In genomic region chr5:105088961-105089360, GRCh38 we compare ENCODE assay signal across 30 cellular contexts.
"Had no signal": no experiment of that assay in that cellular context is flagged by ENCODE, and none has a peak within 500 bp of the region (broad histone marks: within the 10 kb centered on the region; RNA-seq: fewer than 3 reads in every experiment).

No MANE protein-coding gene starts in this region.

- H3K9ac ChIP-seq: KMS-11 had no signal

- H3K36me3 ChIP-seq: brain microvascular endothelial cell, WERI-Rb-1 had no signal

- DNase-seq: activated CD4-positive, alpha-beta memory T cell treated with anti-CD3 and anti-CD28 coated beads, Interleukin-2, amount 10 ng/mL, durations not matched to agents 7 days and 5 days; activated CD4-positive, alpha-beta T cell treated with anti-CD3 and anti-CD28 coated beads for 1 hour; activated CD4-positive, alpha-beta T cell treated with anti-CD3 and anti-CD28 coated beads for 48 hours; activated CD4-positive, CD25-positive, alpha-beta regulatory T cell; activated CD8-positive, alpha-beta memory T cell treated with anti-CD3 and anti-CD28 coated beads for 24 hours; activated CD8-positive, alpha-beta memory T cell treated with anti-CD3 and anti-CD28 coated beads, Interleukin-2, amount 10 ng/mL, durations not matched to agents 7 days and 5 days; activated CD8-positive, alpha-beta memory T cell treated with anti-CD3 and anti-CD28 coated beads, Interleukin-2, amount 50 U/mL, for 48 hours; activated effector memory CD4-positive, alpha-beta T cell treated with Interleukin-2 at 50 U/mL for 16 hours; activated naive CD4-positive, alpha-beta T cell treated with anti-CD3 and anti-CD28 coated beads, Interleukin-2, amount 10 ng/mL, durations not matched to agents 7 days and 5 days; activated naive CD8-positive, alpha-beta T cell treated with anti-CD3 and anti-CD28 coated beads, Interleukin-2, amount 50 U/mL, for 24 hours; activated T-cell treated with anti-CD3 and anti-CD28 coated beads, Interleukin-2, amount 50 U/mL, for 48 hours; amniotic stem cell; aorta; brain microvascular endothelial cell; central memory CD4-positive, alpha-beta T cell; NCI-H1105 treated with DMSO at 0.1 percent for 48 hours; NCI-H1436; NCI-H1694; NCI-H2029; NCI-H345; NCI-H524 treated with DMSO at 0.1 percent for 48 hours; NCI-H748 treated with DMSO at 0.1 percent for 48 hours; NK-92 treated with Interleukin-12 subunit alpha and Interleukin-12 subunit beta, amount 100 ng/mL, for 24 hours; Right ventricle myocardium superior; SW 1271; T-helper 1 cell; T-helper 2 cell; T-helper 9 cell; WERI-Rb-1 had no signal

- H3K27ac ChIP-seq: brain microvascular endothelial cell, KMS-11, WERI-Rb-1 had no signal

- H3K27me3 ChIP-seq: brain microvascular endothelial cell had no signal
